Comparison of ENCODE assay signal across 25 cellular contexts in genomic region chr5:171555160-171555559, GRCh38.
DNase-seq lines count a peak whose midpoint lies in the region; ATAC-seq, FAIRE-seq and TF ChIP-seq lines count a peak whose summit lies in the region.
"Had no signal": no experiment of that assay in that cellular context is flagged by ENCODE, and none has a peak within 500 bp of the region (broad histone marks: within the 10 kb centered on the region; RNA-seq: fewer than 3 reads in every experiment).

No MANE protein-coding gene starts in this region.

- ATAC-seq in A549 (peak; percentile 26 to 54; a peak in 3 of 6 replicates), HG02588 (IDR thresholded peaks at IDR 0.05; ENCODE audit: unreplicated experiment) (no peak)
- peak; percentile 31 for ATAC-seq in stimulated activated effector memory CD8-positive, alpha-beta T cell treated with anti-CD3 and anti-CD28 coated beads, Interleukin-12 subunit alpha, Interleukin-12 subunit beta, amount 100 ng/mL, for 72 hours
- ATAC-seq: GM12878 had no signal

- no peak overlapping the region for H3K27ac ChIP-seq in A549
- H3K27ac ChIP-seq: 22Rv1, BLaER1 had no signal

- CTCF ChIA-PET in A549 (lab: Yijun Ruan, JAX), result interaction anchor here (0.6 to 1.4 kb wide), 4 partner anchors 17 to 75 kb away, joined by 3 to 5 read pairs (median 4); no protein-coding TSS in a partner anchor

- no peaks in the 10 kb centered on the region for H3K4me1 ChIP-seq in A549
- H3K4me1 ChIP-seq: BE2C, BLaER1 had no signal

- no peak for FAIRE-seq in A549 (lab: Jason Lieb, UNC)
- FAIRE-seq: GM12878, GM12892, GM18507 had no signal

- TF ChIP-seq CTCF in A549 (IDR thresholded peaks at IDR 0.05) (no peak), type B pancreatic cell (conservative IDR thresholded peaks at IDR 0.05) (no peak)

- H3K27me3 Mint-ChIP-seq in type B pancreatic cell, result peaks cover 32% of the 10 kb centered on the region

- H3K9me3 Mint-ChIP-seq in stimulated activated effector memory CD8-positive, alpha-beta T cell treated with anti-CD3 and anti-CD28 coated beads, Interleukin-12 subunit alpha, Interleukin-12 subunit beta, amount 100 ng/mL, for 72 hours, result no peaks in the 10 kb centered on the region
- no peaks in the 10 kb centered on the region for H3K9me3 Mint-ChIP-seq in type B pancreatic cell

- no peaks in the 10 kb centered on the region for H3K9me3 ChIP-seq in A549
- H3K9me3 ChIP-seq: BE2C had no signal

- WGBS in A549 (ENCODE audit: missing lambda C conversion rate), result 31% methylated on average over 6 of the region's 6 CpGs

- TF ChIP-seq EP300 in A549 (IDR thresholded peaks at IDR 0.05), result no peak

- DNase-seq in A549 (ENCODE audit: low read depth in 1 of 2, low spot score in 1 of 2) (no peak), type B pancreatic cell (ENCODE audit: extremely low spot score, unreplicated experiment) (no peak), nucleus accumbens (lab: John Stamatoyannopoulos, UW) (no peak)
- DNase-seq in stimulated activated effector memory CD8-positive, alpha-beta T cell treated with anti-CD3 and anti-CD28 coated beads, Interleukin-12 subunit alpha, Interleukin-12 subunit beta, amount 100 ng/mL, for 72 hours (ENCODE audit: low spot score in 2 of 2), result no peak
- DNase-seq: ACHN; BE2C; C1 segment of cervical spinal cord; CD4-positive, alpha-beta memory T cell; CD4-positive, CD25-positive, alpha-beta regulatory T cell; CD8-positive, alpha-beta memory T cell; COR-L47; DMS 273 treated with DMSO at 0.1 percent for 48 hours; DMS153; DMS53; DMS79; DND-41; EL; GDM1 had no signal

- H3K36me3 Mint-ChIP-seq in stimulated activated effector memory CD8-positive, alpha-beta T cell treated with anti-CD3 and anti-CD28 coated beads, Interleukin-12 subunit alpha, Interleukin-12 subunit beta, amount 100 ng/mL, for 72 hours, result no peaks in the 10 kb centered on the region
- no peaks in the 10 kb centered on the region for H3K36me3 Mint-ChIP-seq in type B pancreatic cell
- H3K36me3 Mint-ChIP-seq: CD14-positive monocyte; CD4-positive, alpha-beta memory T cell; CD4-positive, CD25-positive, alpha-beta regulatory T cell; CD8-positive, alpha-beta memory T cell had no signal

- H3K4me2 ChIP-seq in A549, result no peak overlapping the region
- H3K4me2 ChIP-seq: BLaER1 had no signal

- H3K4me3 Mint-ChIP-seq in stimulated activated effector memory CD8-positive, alpha-beta T cell treated with anti-CD3 and anti-CD28 coated beads, Interleukin-12 subunit alpha, Interleukin-12 subunit beta, amount 100 ng/mL, for 72 hours, result no peak overlapping the region
- H3K4me3 Mint-ChIP-seq in type B pancreatic cell, result no peak overlapping the region
- H3K4me3 Mint-ChIP-seq: CD14-positive monocyte; CD4-positive, alpha-beta memory T cell; CD4-positive, CD25-positive, alpha-beta regulatory T cell; CD8-positive, alpha-beta memory T cell had no signal

- TF ChIP-seq RAD21 in A549 (conservative IDR thresholded peaks at IDR 0.05 in 1 of 2, IDR thresholded peaks at IDR 0.05 in 1 of 2), result no peak

- no peak overlapping the region for H3K4me3 ChIP-seq in A549
- H3K4me3 ChIP-seq: BLaER1, GM12878 had no signal

- POLR2A ChIA-PET in A549 (lab: Yijun Ruan, JAX), result no interaction called here

- no peak for TF ChIP-seq POLR2A in A549 (IDR thresholded peaks at IDR 0.05; ENCODE audit: low read length)

- H3K4me1 Mint-ChIP-seq in stimulated activated effector memory CD8-positive, alpha-beta T cell treated with anti-CD3 and anti-CD28 coated beads, Interleukin-12 subunit alpha, Interleukin-12 subunit beta, amount 100 ng/mL, for 72 hours, result no peaks in the 10 kb centered on the region
- H3K4me1 Mint-ChIP-seq in type B pancreatic cell (ENCODE audit: unreplicated experiment), result no peaks in the 10 kb centered on the region
- H3K4me1 Mint-ChIP-seq: CD4-positive, alpha-beta memory T cell; CD4-positive, CD25-positive, alpha-beta regulatory T cell; CD8-positive, alpha-beta memory T cell had no signal

- no peak overlapping the region for H3K27ac Mint-ChIP-seq in stimulated activated effector memory CD8-positive, alpha-beta T cell treated with anti-CD3 and anti-CD28 coated beads, Interleukin-12 subunit alpha, Interleukin-12 subunit beta, amount 100 ng/mL, for 72 hours
- H3K27ac Mint-ChIP-seq in type B pancreatic cell, result peak overlapping the region; percentile 6
- H3K27ac Mint-ChIP-seq: CD14-positive monocyte; CD4-positive, alpha-beta memory T cell; CD4-positive, CD25-positive, alpha-beta regulatory T cell; CD8-positive, alpha-beta memory T cell had no signal

TF ChIP-seq in A549, 52 proteins besides CTCF, POLR2A, EP300 and RAD21:
- no peak for TF ChIP-seq ZNF302 (CRISPR knock-in tag; IDR thresholded peaks at IDR 0.05)
- no peak for TF ChIP-seq NPAS2 (CRISPR knock-in tag; IDR thresholded peaks at IDR 0.05; ENCODE audit: borderline replicate concordance)
- no peak for TF ChIP-seq JUNB (IDR thresholded peaks at IDR 0.05)
- no peak for TF ChIP-seq PBX3 (IDR thresholded peaks at IDR 0.05)
- no peak for TF ChIP-seq CHD2 (IDR thresholded peaks at IDR 0.05; ENCODE audit: low read length, partially characterized antibody)
- no peak for TF ChIP-seq RCOR1 (IDR thresholded peaks at IDR 0.05; ENCODE audit: low read depth, low read length)
- TF ChIP-seq ZFP36 (IDR thresholded peaks at IDR 0.05; ENCODE audit: borderline replicate concordance, partially characterized antibody), result no peak
- no peak for TF ChIP-seq HOXA7 (CRISPR knock-in tag; IDR thresholded peaks at IDR 0.05)
